Comparison of ENCODE assay signal across 37 cellular contexts in genomic region chr2:75002007-75002406, GRCh38. TPM values are rescaled to one million over a fixed set of nuclear protein-coding genes. Genes with fewer than 3 reads are reported as not detected.
A peak's percentile ranks its signal among the peaks of the same experiment; 100 is the strongest.
DNase-seq lines count a peak whose midpoint lies in the region; ATAC-seq, FAIRE-seq and TF ChIP-seq lines count a peak whose summit lies in the region.
"Had no signal": no experiment of that assay in that cellular context is flagged by ENCODE, and none has a peak within 500 bp of the region (broad histone marks: within the 10 kb centered on the region; RNA-seq: fewer than 3 reads in every experiment).

No MANE protein-coding gene starts in this region.

- DNase-seq in HepG2 (ENCODE audit: low spot score): peak; percentile 28
- DNase-seq in right lobe of liver: no peak
- peak; percentile 6 for DNase-seq in NOMO-1 treated with dmso at 0.1 percent for 144 hours (lab: John Stamatoyannopoulos, UW; ENCODE audit: unreplicated experiment)
- peak; percentile 86 for DNase-seq in epithelial cell of esophagus (ENCODE audit: low read depth)
- no peak for DNase-seq in smooth muscle cell (lab: John Stamatoyannopoulos, UW; ENCODE audit: unreplicated experiment)
- DNase-seq in body of pancreas: no peak
- no peak for DNase-seq in T-helper 17 cell
- no peak for DNase-seq in NCI-H774 (lab: John Stamatoyannopoulos, UW)
- DNase-seq: activated CD4-positive, alpha-beta T cell treated with anti-CD3 and anti-CD28 coated beads for 36 hours; activated CD8-positive, alpha-beta memory T cell treated with anti-CD3 and anti-CD28 coated beads for 24 hours; AML-193; CD4-positive, alpha-beta memory T cell; colonic mucosa; DMS 273 treated with DMSO at 0.1 percent for 48 hours; effector CD8-positive, alpha-beta T cell; foreskin melanocyte; H9; heart left ventricle; lower lobe of right lung; mucosa of descending colon; natural killer cell; NCI-H1105 treated with DMSO at 0.1 percent for 48 hours; NCI-H2029; NCI-H524; NK-92 treated with Interleukin-12 subunit alpha and Interleukin-12 subunit beta, amount 100 ng/mL, for 24 hours; nucleus accumbens; SHP77; stimulated activated CD4-positive, alpha-beta T cell treated with anti-CD3 and anti-CD28 coated beads, Interleukin-4, amount 100 ng/mL, for 24 hours; T-helper 9 cell; tibial artery had no signal

- H3K27me3 ChIP-seq in HepG2 (ENCODE audit: control insufficient read depth in 1 of 2, insufficient read depth in 2 of 2, low read length in 2 of 2) (no peaks in the 10 kb centered on the region), right lobe of liver (no peaks in the 10 kb centered on the region), smooth muscle cell (ENCODE audit: low read depth) (no peaks in the 10 kb centered on the region), body of pancreas (no peaks in the 10 kb centered on the region)
- H3K27me3 ChIP-seq: cardiac muscle cell, colonic mucosa, heart left ventricle, tibial artery, vagina had no signal

- H3K27me3 Mint-ChIP-seq in T-helper 17 cell: no peaks in the 10 kb centered on the region
- H3K27me3 Mint-ChIP-seq: activated CD4-positive, alpha-beta T cell treated with anti-CD3 and anti-CD28 coated beads for 36 hours; CD4-positive, alpha-beta memory T cell; progenitor cell of endocrine pancreas had no signal

- H3K27ac Mint-ChIP-seq in T-helper 17 cell: no peak overlapping the region
- H3K27ac Mint-ChIP-seq: activated CD4-positive, alpha-beta T cell treated with anti-CD3 and anti-CD28 coated beads for 36 hours; activated naive CD4-positive, alpha-beta T cell treated with anti-CD3 and anti-CD28 coated beads, Interleukin-2, amount 50 U/mL, for 72 hours; CD4-positive, alpha-beta memory T cell; H9; natural killer cell; progenitor cell of endocrine pancreas had no signal

- H3K27ac ChIP-seq in HepG2 (ENCODE audit: extremely low read length, insufficient read depth, low read length) (no peak overlapping the region), right lobe of liver (no peak overlapping the region), smooth muscle cell (ENCODE audit: low read depth) (no peak overlapping the region), body of pancreas (no peak overlapping the region)
- H3K27ac ChIP-seq: cardiac muscle cell, colonic mucosa, heart left ventricle, lower lobe of right lung, tibial artery, vagina, VCaP had no signal

- no peaks in the 10 kb centered on the region for H3K4me1 Mint-ChIP-seq in T-helper 17 cell
- H3K4me1 Mint-ChIP-seq: activated CD4-positive, alpha-beta T cell treated with anti-CD3 and anti-CD28 coated beads for 36 hours; CD4-positive, alpha-beta memory T cell; H9; natural killer cell had no signal

- WGBS in HepG2 (ENCODE audit: low lambda C conversion rate): 49% methylated on average over 3 of the region's 3 CpGs
- WGBS in right lobe of liver (ENCODE audit: insufficient coverage, low coverage, low lambda C conversion rate, missing lambda C conversion rate): 53% methylated on average over 3 of the region's 3 CpGs
- 47% methylated on average over 3 of the region's 3 CpGs for WGBS in smooth muscle cell (ENCODE audit: low lambda C conversion rate)
- 54 to 62% methylated on average over 3 of the region's 3 CpGs for WGBS in body of pancreas, 2 donors

- POLR2A ChIA-PET in HepG2 (lab: Yijun Ruan, JAX): no interaction called here

- intact Hi-C loops in HepG2 (cut with micrococcal nuclease; ENCODE audit: unreplicated experiment) (no loop called here), right lobe of liver (cut with DNase I) (no loop called here), body of pancreas (cut with DNase I) (no loop called here)

- H3K9me3 ChIP-seq in HepG2 (ENCODE audit: low read length): no peaks in the 10 kb centered on the region
- H3K9me3 ChIP-seq in right lobe of liver: peaks cover 0 to 7% (median 0%) of the 10 kb centered on the region in 4 donors
- no peaks in the 10 kb centered on the region for H3K9me3 ChIP-seq in smooth muscle cell (replicated peaks; ENCODE audit: low read depth)
- no peaks in the 10 kb centered on the region for H3K9me3 ChIP-seq in body of pancreas
- H3K9me3 ChIP-seq in T-helper 17 cell (ENCODE audit: control insufficient read depth, low read length, poor library complexity, severe bottlenecking): no peaks in the 10 kb centered on the region
- H3K9me3 ChIP-seq: colonic mucosa, lower lobe of right lung, mucosa of descending colon, tibial artery, vagina had no signal

- FAIRE-seq in HepG2 (lab: Jason Lieb, UNC): no peak
- FAIRE-seq: GM12878 had no signal

- peaks cover 22% of the 10 kb centered on the region for H3K4me1 ChIP-seq in HepG2 (ENCODE audit: insufficient read depth, low read length)
- H3K4me1 ChIP-seq in right lobe of liver: peaks cover 0 to 7% (median 0%) of the 10 kb centered on the region in 4 donors
- H3K4me1 ChIP-seq in smooth muscle cell (ENCODE audit: low read depth): no peaks in the 10 kb centered on the region
- no peaks in the 10 kb centered on the region for H3K4me1 ChIP-seq in body of pancreas
- H3K4me1 ChIP-seq: colonic mucosa, heart left ventricle, lower lobe of right lung, tibial artery, vagina had no signal

- H3K4me3 Mint-ChIP-seq in T-helper 17 cell: no peak overlapping the region
- H3K4me3 Mint-ChIP-seq: activated CD4-positive, alpha-beta T cell treated with anti-CD3 and anti-CD28 coated beads for 36 hours; CD4-positive, alpha-beta memory T cell; H9; natural killer cell had no signal

- in situ Hi-C loops in HepG2 (cut with HindIII; ENCODE audit: extremely low pct_ligation_motif_present, low pct_unique_long_range_greater_than_20kb): no loop called here

- H3K4me3 ChIP-seq in HepG2 (replicated peaks in 1 of 3; ENCODE audit: insufficient read depth in 1 of 3, low read depth in 2 of 3, low read length in 3 of 3) (no peak overlapping the region), right lobe of liver (no peak overlapping the region), epithelial cell of esophagus (ENCODE audit: low read length) (no peak overlapping the region), smooth muscle cell (no peak overlapping the region), body of pancreas (no peak overlapping the region)
- H3K4me3 ChIP-seq: cardiac muscle cell, colonic mucosa, GM12878, heart left ventricle, lower lobe of right lung, mucosa of descending colon, tibial artery, vagina had no signal

- BruUV-seq in HepG2 (replicated peaks; lab: Mats Ljungman, UMichigan): no TSS peak

- H3K9ac ChIP-seq in HepG2 (ENCODE audit: insufficient read depth, low read depth, low read length) (no peak overlapping the region), smooth muscle cell (ENCODE audit: low read depth) (no peak overlapping the region)

- TF ChIP-seq POLR2A in HepG2 (IDR thresholded peaks at IDR 0.05; ENCODE audit: insufficient read depth in 1 of 2, low read depth in 2 of 2, low read length in 2 of 2) (no peak), right lobe of liver (IDR thresholded peaks at IDR 0.05) (no peak), body of pancreas (IDR thresholded peaks at IDR 0.05) (no peak)

- H2AFZ ChIP-seq in HepG2 (ENCODE audit: low read length) (no peak overlapping the region), smooth muscle cell (ENCODE audit: low read depth) (no peak overlapping the region)

- H4K20me1 ChIP-seq in HepG2 (ENCODE audit: insufficient read depth, low read length) (no peaks in the 10 kb centered on the region), smooth muscle cell (ENCODE audit: low read depth) (no peaks in the 10 kb centered on the region)

- H3K4me2 ChIP-seq in HepG2 (ENCODE audit: low read depth, low read length): no peak overlapping the region
- H3K4me2 ChIP-seq in smooth muscle cell: peak overlapping the region; percentile 68

- TF ChIP-seq CTCF in HepG2 (CRISPR knock-in tag; IDR thresholded peaks at IDR 0.05) (no peak), right lobe of liver (IDR thresholded peaks at IDR 0.05) (no peak), epithelial cell of esophagus (IDR thresholded peaks at IDR 0.05; ENCODE audit: insufficient read depth, low read depth, low read length, missing control alignments) (no peak), smooth muscle cell (IDR thresholded peaks at IDR 0.05; ENCODE audit: borderline replicate concordance, insufficient read depth, poor library complexity, severe bottlenecking) (no peak), body of pancreas (IDR thresholded peaks at IDR 0.05) (no peak)

- H3F3A ChIP-seq in smooth muscle cell (ENCODE audit: low read depth): no peaks in the 10 kb centered on the region

- peaks cover 6% of the 10 kb centered on the region for H3K36me3 Mint-ChIP-seq in T-helper 17 cell (ENCODE audit: low read depth)
- H3K36me3 Mint-ChIP-seq: natural killer cell had no signal

- no peak for TF ChIP-seq RAD21 in HepG2 (CRISPR knock-in tag; IDR thresholded peaks at IDR 0.05)

- no peaks in the 10 kb centered on the region for H3K79me2 ChIP-seq in HepG2 (ENCODE audit: insufficient read depth, low read length)
- H3K79me2 ChIP-seq in smooth muscle cell (ENCODE audit: low read depth): no peaks in the 10 kb centered on the region

- H3K36me3 ChIP-seq in HepG2 (replicated peaks in 1 of 2; ENCODE audit: control insufficient read depth in 1 of 2, insufficient read depth in 2 of 2, low read length in 2 of 2) (0 out of 5 replicates have a peak, but pooled peaks cover 0 to 2% of the 10 kb centered on the region in 2 experiments), right lobe of liver (no peaks in the 10 kb centered on the region), smooth muscle cell (ENCODE audit: low read depth) (no peaks in the 10 kb centered on the region), body of pancreas (replicated peaks in 1 of 2; ENCODE audit: insufficient read depth in 1 of 2, low read depth in 2 of 2) (no peaks in the 10 kb centered on the region)
- H3K36me3 ChIP-seq: cardiac muscle cell, colonic mucosa, heart left ventricle, lower lobe of right lung, vagina had no signal

- TF ChIP-seq EP300 in HepG2 (IDR thresholded peaks at IDR 0.05; ENCODE audit: low read depth in 2 of 2, low read length in 2 of 2): no peak
- TF ChIP-seq EP300 in HepG2 (CRISPR knock-in tag; IDR thresholded peaks at IDR 0.05; ENCODE audit: borderline replicate concordance): no peak

- CTCF ChIA-PET in HepG2 (lab: Yijun Ruan, JAX; ENCODE audit: low intra/inter-chr PET ratio, low total read pairs): no interaction called here

- ATAC-seq in HepG2 (peak; percentile 46; the same call in 2 of the 3 replicates), right lobe of liver (no peak), body of pancreas (no peak), T-helper 17 cell (no peak)
- ATAC-seq: activated CD4-positive, alpha-beta T cell treated with anti-CD3 and anti-CD28 coated beads for 36 hours; activated naive CD4-positive, alpha-beta T cell treated with anti-CD3 and anti-CD28 coated beads, Interleukin-2, amount 50 U/mL, for 72 hours; GM12878; heart left ventricle; lower lobe of right lung; mucosa of descending colon; natural killer cell; sciatic nerve had no signal

RNA-seq across cellular contexts. Expression of gene POLE4, which starts 43.6 kb away (rescaled TPM):
- total RNA-seq in HepG2 (2016; rRNA removed; fragmentation: Illumina TruSeq; extraction: Trizol) (106 and 143 TPM in 2 replicates), right lobe of liver (10 to 100 TPM in 5 of 6 experiments, 1 to 10 TPM in 1; 9.8 to 31.4 (median 25.7) TPM), smooth muscle cell (21.5 and 30.7 TPM in 2 replicates), body of pancreas (10 to 100 TPM; 15.2 to 15.8 TPM), T-helper 17 cell (10 to 100 TPM; 27.4 to 39.4 TPM)
- 94.0 and 107 TPM in 2 replicates for total RNA-seq in HepG2 (2016; cell fraction: cytosol; rRNA removed; fragmentation: Illumina TruSeq; extraction: Trizol; ENCODE audit: low read depth)
- total RNA-seq in HepG2 (2016; cell fraction: insoluble cytoplasmic fraction; rRNA removed; fragmentation: Illumina TruSeq; extraction: Trizol): 104 and 137 TPM in 2 replicates
- 150 and 161 TPM in 2 replicates for total RNA-seq in HepG2 (2016; cell fraction: membrane; rRNA removed; fragmentation: Illumina TruSeq; extraction: Trizol)
- total RNA-seq in HepG2 (2016; cell fraction: nucleus; rRNA removed; fragmentation: Illumina TruSeq; extraction: Trizol): 60.9 and 61.8 TPM in 2 replicates
- polyA plus RNA-seq in HepG2 (2011; rRNA removed) (88.0 and 116 TPM in 2 replicates), smooth muscle cell (149 and 168 TPM in 2 replicates)
- 52.2 and 52.3 TPM in 2 replicates for polyA plus RNA-seq in HepG2 (2011; cell fraction: cytosol; rRNA removed)
- polyA plus RNA-seq in HepG2 (2011; cell fraction: nucleus; rRNA removed): 21.1 and 23.6 TPM in 2 replicates
- 93.6 and 130 TPM in 2 replicates for polyA plus RNA-seq in HepG2 (2012)
- 173 and 208 TPM in 2 replicates for polyA plus RNA-seq in HepG2 (2016; cell fraction: cytosol; fragmentation: Illumina TruSeq; extraction: Trizol; ENCODE audit: low read depth)
- 189 and 200 TPM in 2 replicates for polyA plus RNA-seq in HepG2 (2016; cell fraction: insoluble cytoplasmic fraction; fragmentation: Illumina TruSeq; extraction: Trizol; ENCODE audit: low read depth)
- 177 and 214 TPM in 2 replicates for polyA plus RNA-seq in HepG2 (2016; cell fraction: membrane; fragmentation: Illumina TruSeq; extraction: Trizol; ENCODE audit: low read depth)
- polyA plus RNA-seq in HepG2 (2016; cell fraction: nucleus; fragmentation: Illumina TruSeq; extraction: Trizol; ENCODE audit: insufficient read depth, low read depth): 95.8 and 99.1 TPM in 2 replicates
- 15.2 and 28.4 TPM in 2 replicates for polyA minus RNA-seq in HepG2 (2011; rRNA and poly(A)+ RNA removed; ENCODE audit: low replicate concordance)
- 20.3 and 21.8 TPM in 2 replicates for polyA minus RNA-seq in HepG2 (2011; cell fraction: cytosol; rRNA and poly(A)+ RNA removed)
- polyA minus RNA-seq in HepG2 (2011; cell fraction: nucleus; rRNA and poly(A)+ RNA removed): 56.9 and 77.9 TPM in 2 replicates

Comparison
In these comparisons a context has a peak if more than half of its experiments do, and no peak if none do; other contexts are left out.
1. DNase-seq: peak in HepG2 (single experiment), NOMO-1 treated with dmso at 0.1 percent for 144 hours (single experiment) and epithelial cell of esophagus (single experiment); none in right lobe of liver (0 of 3), smooth muscle cell (single experiment), body of pancreas (0 of 4), T-helper 17 cell (0 of 3) and NCI-H774 (single experiment).